Comparison of ENCODE assay signal across 22 cellular contexts in genomic region chr12:587132-587531, GRCh38.
"Had no signal": no experiment of that assay in that cellular context is flagged by ENCODE, and none has a peak within 500 bp of the region (broad histone marks: within the 10 kb centered on the region; RNA-seq: fewer than 3 reads in every experiment).

No MANE protein-coding gene starts in this region.

- H3K4me3 Mint-ChIP-seq: endodermal cell; memory B cell; mesothelial cell of epicardium; natural killer cell treated with Interleukin-12 subunit alpha and Interleukin-12 subunit beta and Interleukin-15 and Interleukin-18, amount 100 ng/mL, for 72 hours; neural progenitor cell; type B pancreatic cell had no signal

- ATAC-seq: left lobe of liver; natural killer cell treated with Interleukin-12 subunit alpha and Interleukin-12 subunit beta and Interleukin-15 and Interleukin-18, amount 100 ng/mL, for 72 hours; pancreas had no signal

- H2AFZ ChIP-seq: hepatocyte, neural progenitor cell had no signal

- H3K27ac Mint-ChIP-seq: endodermal cell; memory B cell; mesothelial cell of epicardium; natural killer cell treated with Interleukin-12 subunit alpha and Interleukin-12 subunit beta and Interleukin-15 and Interleukin-18, amount 100 ng/mL, for 72 hours; neural progenitor cell; type B pancreatic cell had no signal

- DNase-seq: effector CD4-positive, alpha-beta T cell; foreskin melanocyte; kidney glomerular epithelial cell; lower lobe of right lung; occipital lobe; pancreas; small intestine; stimulated activated CD4-positive, alpha-beta T cell treated with anti-CD3 and anti-CD28 coated beads, Interleukin-12 subunit alpha, Interleukin-12 subunit beta, amount 100 ng/mL, for 4 hours; stimulated activated naive CD4-positive, alpha-beta T cell treated with Interleukin-2 at 50 U/mL for 16 hours; thyroid gland had no signal

- H3K9ac ChIP-seq: neural progenitor cell had no signal

- H3K4me1 ChIP-seq: lower lobe of right lung, neural progenitor cell, prostate gland, thyroid gland had no signal

- H3K36me3 Mint-ChIP-seq: mesothelial cell of epicardium; natural killer cell treated with Interleukin-12 subunit alpha and Interleukin-12 subunit beta and Interleukin-15 and Interleukin-18, amount 100 ng/mL, for 72 hours; neural progenitor cell had no signal

- H3K9me3 Mint-ChIP-seq: memory B cell, type B pancreatic cell had no signal

- H3K4me2 ChIP-seq: hepatocyte, neural progenitor cell had no signal

- H3K79me2 ChIP-seq: hepatocyte had no signal

- H3K4me3 ChIP-seq: coronary artery, hepatocyte, lower lobe of right lung, neural progenitor cell, pancreas, prostate gland, suprapubic skin, thyroid gland had no signal

- H3K27me3 Mint-ChIP-seq: memory B cell; natural killer cell treated with Interleukin-12 subunit alpha and Interleukin-12 subunit beta and Interleukin-15 and Interleukin-18, amount 100 ng/mL, for 72 hours had no signal

- H3K27ac ChIP-seq: coronary artery, hepatocyte, lower lobe of right lung, neural progenitor cell, pancreas, prostate gland, suprapubic skin, thyroid gland had no signal

- H3K27me3 ChIP-seq: hepatocyte, neural progenitor cell, pancreas, suprapubic skin, thyroid gland had no signal

- H3K9me3 ChIP-seq: lower lobe of right lung, pancreas, prostate gland, suprapubic skin, thyroid gland had no signal

- H3K36me3 ChIP-seq: lower lobe of right lung, neural progenitor cell, pancreas, prostate gland, suprapubic skin, thyroid gland had no signal

- FAIRE-seq: endothelial cell of umbilical vein, pancreas, small intestine had no signal
